ENCODE assay signal across 8 cellular contexts in the genomic region with DNA sequence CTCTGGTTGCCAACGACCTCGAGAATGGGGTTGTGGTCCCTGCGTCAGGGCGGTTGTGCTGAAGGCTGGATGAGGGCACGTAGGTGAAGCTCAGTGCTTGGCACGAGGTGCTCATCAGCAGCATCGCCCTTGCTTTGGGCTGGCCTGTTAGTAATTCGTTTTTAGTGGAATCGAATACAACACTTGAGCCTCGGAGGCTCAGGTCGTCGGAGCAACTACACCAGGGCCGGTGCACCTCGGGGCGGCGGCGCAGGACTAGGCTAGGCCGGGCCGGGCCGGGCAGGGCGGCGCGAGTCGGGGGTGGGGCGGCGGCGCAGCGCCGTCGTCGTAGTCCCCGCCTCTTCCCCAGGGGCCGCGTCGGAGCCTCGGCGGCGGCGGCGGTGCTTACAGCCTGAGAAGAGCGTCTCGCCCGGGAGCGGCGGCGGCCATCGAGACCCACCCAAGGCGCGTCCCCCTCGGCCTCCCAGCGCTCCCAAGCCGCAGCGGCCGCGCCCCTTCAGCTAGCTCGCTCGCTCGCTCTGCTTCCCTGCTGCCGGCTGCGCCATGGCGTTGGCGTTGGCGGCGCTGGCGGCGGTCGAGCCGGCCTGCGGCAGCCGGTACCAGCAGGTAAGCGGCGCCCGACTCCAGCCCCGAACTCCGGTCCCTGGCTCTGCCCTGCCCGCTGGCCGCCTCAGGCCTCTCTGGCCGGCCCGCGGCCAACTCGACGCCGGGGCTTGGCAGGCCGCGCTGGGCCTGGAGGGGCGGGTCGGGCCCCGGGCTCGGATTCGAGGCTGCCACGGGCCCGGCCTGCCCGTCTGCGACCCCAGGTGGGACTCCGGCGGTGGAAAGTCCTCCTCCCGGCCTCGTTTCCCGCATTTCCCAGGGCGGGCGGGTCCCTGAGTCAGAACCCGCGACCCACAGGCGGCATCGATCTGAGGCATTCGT. TPM values are rescaled to one million over a fixed set of nuclear protein-coding genes. Genes with fewer than 3 reads are reported as not detected.
DNase-seq lines count a peak whose midpoint lies in the region; ATAC-seq and TF ChIP-seq lines count a peak whose summit lies in the region.

A gene with protein sequence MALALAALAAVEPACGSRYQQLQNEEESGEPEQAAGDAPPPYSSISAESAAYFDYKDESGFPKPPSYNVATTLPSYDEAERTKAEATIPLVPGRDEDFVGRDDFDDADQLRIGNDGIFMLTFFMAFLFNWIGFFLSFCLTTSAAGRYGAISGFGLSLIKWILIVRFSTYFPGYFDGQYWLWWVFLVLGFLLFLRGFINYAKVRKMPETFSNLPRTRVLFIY (plus strand): TSS at position 348 of the 924 bp plus-strand sequence. CDS start 196 bp downstream, at position 544.

- peaks cover 16% of the 10 kb centered on the region; the same call in 1 of the 2 replicates for H4K20me1 ChIP-seq in PC-9 (ENCODE audit: insufficient read depth)

- H3K4me3 ChIP-seq in PC-9 = peak within 1 kb of the TSS; percentile 84
- H3K4me3 ChIP-seq in muscle layer of duodenum (ENCODE audit: low read depth in 1 of 2, low read length in 2 of 2) = peak within 1 kb of the TSS; percentile 80 to 98

- peak; percentile 99 for ATAC-seq in esophagus mucosa

- H3K27ac Mint-ChIP-seq in activated T-cell treated with anti-CD3 and anti-CD28 coated beads, Interleukin-2, amount 50 U/mL, for 24 hours = peak within 1 kb of the TSS; percentile 98

- H2AFZ ChIP-seq in PC-9 = peak within 1 kb of the TSS; percentile 92

- H3K79me2 ChIP-seq in PC-9 (ENCODE audit: low read depth) = peaks cover 46% of the 10 kb centered on the region

- CTCF ChIA-PET in PC-9 (lab: Charles Lee) = no interaction called here

- BruUV-seq in PC-9 (replicated peaks; lab: Mats Ljungman, UMichigan) = no TSS peak

- H3K4me1 Mint-ChIP-seq in activated T-cell treated with anti-CD3 and anti-CD28 coated beads, Interleukin-2, amount 50 U/mL, for 24 hours (ENCODE audit: low read depth) = peaks cover 75% of the 10 kb centered on the region

- H3K27me3 ChIP-seq in PC-9 (ENCODE audit: insufficient read depth, low read depth) = no peaks in the 10 kb centered on the region
- H3K27me3 ChIP-seq in muscle layer of duodenum (ENCODE audit: low read depth, low read length) = no peaks in the 10 kb centered on the region

- no peaks in the 10 kb centered on the region for H3K9me2 ChIP-seq in PC-9 (ENCODE audit: insufficient read depth)

- peaks cover 45% of the 10 kb centered on the region for H3K36me3 Mint-ChIP-seq in activated T-cell treated with anti-CD3 and anti-CD28 coated beads, Interleukin-2, amount 50 U/mL, for 24 hours (ENCODE audit: low read depth)

- TF ChIP-seq CTCF in GM20000 (IDR thresholded peaks at IDR 0.05; ENCODE audit: extremely low read depth, missing control alignments) = no peak
- no peak for TF ChIP-seq CTCF in PC-9 (conservative IDR thresholded peaks at IDR 0.05)

- peak within 1 kb of the TSS; percentile 82 for H3K4me2 ChIP-seq in PC-9

- H3K27me3 Mint-ChIP-seq in activated T-cell treated with anti-CD3 and anti-CD28 coated beads, Interleukin-2, amount 50 U/mL, for 24 hours = no peaks in the 10 kb centered on the region

- H3K4me3 Mint-ChIP-seq in activated T-cell treated with anti-CD3 and anti-CD28 coated beads, Interleukin-2, amount 50 U/mL, for 24 hours = peak within 1 kb of the TSS; percentile 89

- DNase-seq in Caki2 (ENCODE audit: low read depth) = peak; percentile 87
- DNase-seq in GM20000 (ENCODE audit: low spot score) = peak; percentile 88
- peak; percentile 82 for DNase-seq in HT-29 (ENCODE audit: low spot score)
- DNase-seq in PC-9 = peak; percentile 52 to 83
- peak; percentile 91 for DNase-seq in activated T-cell treated with anti-CD3 and anti-CD28 coated beads, Interleukin-2, amount 50 U/mL, for 24 hours
- DNase-seq in stimulated activated CD8-positive, alpha-beta memory T cell treated with anti-CD3 and anti-CD28 coated beads, Interleukin-7, amount 100 ng/mL, for 24 hours (ENCODE audit: low read depth) = peak; percentile 58

- intact Hi-C loops in PC-9 (cut with micrococcal nuclease; ENCODE audit: unreplicated experiment) = loop anchor here (1.0 kb wide), 1 partner anchor 96 kb away; no protein-coding TSS in a partner anchor

- H3K9me3 ChIP-seq in PC-9 (ENCODE audit: insufficient read depth, low read depth) (no peaks in the 10 kb centered on the region), muscle layer of duodenum (ENCODE audit: control insufficient read depth in 1 of 2, low read length in 2 of 2) (no peaks in the 10 kb centered on the region)

- H3F3A ChIP-seq in PC-9 (ENCODE audit: insufficient read depth, low read depth) = peaks cover 21% of the 10 kb centered on the region

- peak within 1 kb of the TSS; percentile 58 for H3K27ac ChIP-seq in PC-9
- peak within 1 kb of the TSS; percentile 89 for H3K27ac ChIP-seq in muscle layer of duodenum (ENCODE audit: low read length)

- in situ Hi-C loops in Caki2 (cut with HindIII; ENCODE audit: low pct_unique_long_range_greater_than_20kb, low sequenced_read_pairs) = no loop called here

- H3K4me1 ChIP-seq in PC-9 (replicated peaks; ENCODE audit: insufficient read depth) (peaks cover 15% of the 10 kb centered on the region), muscle layer of duodenum (ENCODE audit: control insufficient read depth in 1 of 2, insufficient read depth in 2 of 2, low read length in 2 of 2) (peaks cover 0 to 15% of the 10 kb centered on the region in 2 donors)

- POLR2A ChIA-PET in PC-9 (lab: Charles Lee; ENCODE audit: unreplicated experiment) = interaction anchor here (0.6 to 1.1 kb wide), 5 partner anchors 10 to 97 kb away, joined by 3 to 7 read pairs (median 4); a partner anchor contains a TSS

- H3K36me3 ChIP-seq in PC-9 (ENCODE audit: low read depth) (no peaks in the 10 kb centered on the region), muscle layer of duodenum (ENCODE audit: control insufficient read depth in 1 of 2, insufficient read depth in 2 of 2, low read length in 2 of 2) (no peaks in the 10 kb centered on the region)

- peaks cover 2% of the 10 kb centered on the region for H3K9me3 Mint-ChIP-seq in activated T-cell treated with anti-CD3 and anti-CD28 coated beads, Interleukin-2, amount 50 U/mL, for 24 hours

RNA-seq across cellular contexts. Expression of the gene that starts here (rescaled TPM):
- total RNA-seq in Caki2 (2014; rRNA removed; shearing (Covaris generic); ENCODE audit: low replicate concordance) = 99.1 and 132 TPM in 2 replicates
- 23.4 and 26.8 TPM in 2 replicates for total RNA-seq in HT-29 (2014; rRNA removed; shearing (Covaris generic))
- total RNA-seq in PC-9 (2021) = 40.7 and 40.9 TPM in 2 replicates
- total RNA-seq in esophagus mucosa = 30.7 TPM

Comparison
In these comparisons a context has a peak if more than half of its experiments do, and no peak if none do; other contexts are left out.
1. Peak in every context shown above with its lines: DNase-seq, ATAC-seq, H3K4me3 ChIP-seq and H3K27ac ChIP-seq.